Comparison of ENCODE assay signal across 1 cellular context in the genomic region with DNA sequence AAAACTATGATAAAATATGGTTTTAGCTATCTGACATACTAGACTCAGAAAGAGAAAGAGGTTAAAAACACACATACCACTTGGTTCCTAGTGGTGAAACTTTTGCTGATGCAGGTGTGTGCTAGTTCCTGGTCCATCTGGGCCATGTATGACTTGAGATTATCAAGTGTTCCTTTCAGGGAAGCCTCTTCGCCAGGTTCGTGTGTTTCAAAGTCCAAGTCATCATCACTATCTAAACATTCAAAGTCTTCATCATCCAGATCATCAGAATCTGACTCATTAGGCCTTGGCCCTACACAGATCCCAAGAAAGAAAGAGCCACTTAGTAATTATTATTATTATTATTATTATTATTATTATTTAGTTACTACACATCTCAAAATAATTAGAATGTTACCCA.
TF ChIP-seq lines count a peak whose summit lies in the region.

No MANE protein-coding gene starts in this region.

TF ChIP-seq in GM12878, 131 proteins besides CTCF, POLR2A, EP300 and RAD21:
- TF ChIP-seq ATF7 (IDR thresholded peaks at IDR 0.05; ENCODE audit: low read depth) (no peak), EZH2 (IDR thresholded peaks at IDR 0.05; ENCODE audit: borderline replicate concordance, control insufficient read depth, low read depth, low read length) (no peak), JUNB (IDR thresholded peaks at IDR 0.05) (no peak), RB1 (IDR thresholded peaks at IDR 0.05; ENCODE audit: borderline replicate concordance) (no peak), SIX5 (IDR thresholded peaks at IDR 0.05; ENCODE audit: low read depth, low read length, severe bottlenecking) (no peak), POU2F2 (IDR thresholded peaks at IDR 0.05; ENCODE audit: borderline replicate concordance, low read depth, low read length) (no peak), SP1 (IDR thresholded peaks at IDR 0.05; ENCODE audit: low read depth, low read length) (no peak), RELA (IDR thresholded peaks at IDR 0.05; ENCODE audit: borderline replicate concordance, partially characterized antibody) (no peak), IKZF2 (IDR thresholded peaks at IDR 0.05) (no peak), ZBED1 (IDR thresholded peaks at IDR 0.05; ENCODE audit: borderline replicate concordance) (no peak)
- TF ChIP-seq, protein P1, sequence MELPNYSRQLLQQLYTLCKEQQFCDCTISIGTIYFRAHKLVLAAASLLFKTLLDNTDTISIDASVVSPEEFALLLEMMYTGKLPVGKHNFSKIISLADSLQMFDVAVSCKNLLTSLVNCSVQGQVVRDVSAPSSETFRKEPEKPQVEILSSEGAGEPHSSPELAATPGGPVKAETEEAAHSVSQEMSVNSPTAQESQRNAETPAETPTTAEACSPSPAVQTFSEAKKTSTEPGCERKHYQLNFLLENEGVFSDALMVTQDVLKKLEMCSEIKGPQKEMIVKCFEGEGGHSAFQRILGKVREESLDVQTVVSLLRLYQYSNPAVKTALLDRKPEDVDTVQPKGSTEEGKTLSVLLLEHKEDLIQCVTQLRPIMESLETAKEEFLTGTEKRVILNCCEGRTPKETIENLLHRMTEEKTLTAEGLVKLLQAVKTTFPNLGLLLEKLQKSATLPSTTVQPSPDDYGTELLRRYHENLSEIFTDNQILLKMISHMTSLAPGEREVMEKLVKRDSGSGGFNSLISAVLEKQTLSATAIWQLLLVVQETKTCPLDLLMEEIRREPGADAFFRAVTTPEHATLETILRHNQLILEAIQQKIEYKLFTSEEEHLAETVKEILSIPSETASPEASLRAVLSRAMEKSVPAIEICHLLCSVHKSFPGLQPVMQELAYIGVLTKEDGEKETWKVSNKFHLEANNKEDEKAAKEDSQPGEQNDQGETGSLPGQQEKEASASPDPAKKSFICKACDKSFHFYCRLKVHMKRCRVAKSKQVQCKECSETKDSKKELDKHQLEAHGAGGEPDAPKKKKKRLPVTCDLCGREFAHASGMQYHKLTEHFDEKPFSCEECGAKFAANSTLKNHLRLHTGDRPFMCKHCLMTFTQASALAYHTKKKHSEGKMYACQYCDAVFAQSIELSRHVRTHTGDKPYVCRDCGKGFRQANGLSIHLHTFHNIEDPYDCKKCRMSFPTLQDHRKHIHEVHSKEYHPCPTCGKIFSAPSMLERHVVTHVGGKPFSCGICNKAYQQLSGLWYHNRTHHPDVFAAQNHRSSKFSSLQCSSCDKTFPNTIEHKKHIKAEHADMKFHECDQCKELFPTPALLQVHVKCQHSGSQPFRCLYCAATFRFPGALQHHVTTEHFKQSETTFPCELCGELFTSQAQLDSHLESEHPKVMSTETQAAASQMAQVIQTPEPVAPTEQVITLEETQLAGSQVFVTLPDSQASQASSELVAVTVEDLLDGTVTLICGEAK (IDR thresholded peaks at IDR 0.05; ENCODE audit: borderline replicate concordance) = no peak
- TF ChIP-seq, protein P2, sequence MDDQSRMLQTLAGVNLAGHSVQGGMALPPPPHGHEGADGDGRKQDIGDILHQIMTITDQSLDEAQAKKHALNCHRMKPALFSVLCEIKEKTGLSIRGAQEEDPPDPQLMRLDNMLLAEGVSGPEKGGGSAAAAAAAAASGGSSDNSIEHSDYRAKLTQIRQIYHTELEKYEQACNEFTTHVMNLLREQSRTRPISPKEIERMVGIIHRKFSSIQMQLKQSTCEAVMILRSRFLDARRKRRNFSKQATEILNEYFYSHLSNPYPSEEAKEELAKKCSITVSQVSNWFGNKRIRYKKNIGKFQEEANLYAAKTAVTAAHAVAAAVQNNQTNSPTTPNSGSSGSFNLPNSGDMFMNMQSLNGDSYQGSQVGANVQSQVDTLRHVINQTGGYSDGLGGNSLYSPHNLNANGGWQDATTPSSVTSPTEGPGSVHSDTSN (IDR thresholded peaks at IDR 0.05; ENCODE audit: insufficient replicate concordance, low read depth, low read length) = no peak
- TF ChIP-seq, protein P3, sequence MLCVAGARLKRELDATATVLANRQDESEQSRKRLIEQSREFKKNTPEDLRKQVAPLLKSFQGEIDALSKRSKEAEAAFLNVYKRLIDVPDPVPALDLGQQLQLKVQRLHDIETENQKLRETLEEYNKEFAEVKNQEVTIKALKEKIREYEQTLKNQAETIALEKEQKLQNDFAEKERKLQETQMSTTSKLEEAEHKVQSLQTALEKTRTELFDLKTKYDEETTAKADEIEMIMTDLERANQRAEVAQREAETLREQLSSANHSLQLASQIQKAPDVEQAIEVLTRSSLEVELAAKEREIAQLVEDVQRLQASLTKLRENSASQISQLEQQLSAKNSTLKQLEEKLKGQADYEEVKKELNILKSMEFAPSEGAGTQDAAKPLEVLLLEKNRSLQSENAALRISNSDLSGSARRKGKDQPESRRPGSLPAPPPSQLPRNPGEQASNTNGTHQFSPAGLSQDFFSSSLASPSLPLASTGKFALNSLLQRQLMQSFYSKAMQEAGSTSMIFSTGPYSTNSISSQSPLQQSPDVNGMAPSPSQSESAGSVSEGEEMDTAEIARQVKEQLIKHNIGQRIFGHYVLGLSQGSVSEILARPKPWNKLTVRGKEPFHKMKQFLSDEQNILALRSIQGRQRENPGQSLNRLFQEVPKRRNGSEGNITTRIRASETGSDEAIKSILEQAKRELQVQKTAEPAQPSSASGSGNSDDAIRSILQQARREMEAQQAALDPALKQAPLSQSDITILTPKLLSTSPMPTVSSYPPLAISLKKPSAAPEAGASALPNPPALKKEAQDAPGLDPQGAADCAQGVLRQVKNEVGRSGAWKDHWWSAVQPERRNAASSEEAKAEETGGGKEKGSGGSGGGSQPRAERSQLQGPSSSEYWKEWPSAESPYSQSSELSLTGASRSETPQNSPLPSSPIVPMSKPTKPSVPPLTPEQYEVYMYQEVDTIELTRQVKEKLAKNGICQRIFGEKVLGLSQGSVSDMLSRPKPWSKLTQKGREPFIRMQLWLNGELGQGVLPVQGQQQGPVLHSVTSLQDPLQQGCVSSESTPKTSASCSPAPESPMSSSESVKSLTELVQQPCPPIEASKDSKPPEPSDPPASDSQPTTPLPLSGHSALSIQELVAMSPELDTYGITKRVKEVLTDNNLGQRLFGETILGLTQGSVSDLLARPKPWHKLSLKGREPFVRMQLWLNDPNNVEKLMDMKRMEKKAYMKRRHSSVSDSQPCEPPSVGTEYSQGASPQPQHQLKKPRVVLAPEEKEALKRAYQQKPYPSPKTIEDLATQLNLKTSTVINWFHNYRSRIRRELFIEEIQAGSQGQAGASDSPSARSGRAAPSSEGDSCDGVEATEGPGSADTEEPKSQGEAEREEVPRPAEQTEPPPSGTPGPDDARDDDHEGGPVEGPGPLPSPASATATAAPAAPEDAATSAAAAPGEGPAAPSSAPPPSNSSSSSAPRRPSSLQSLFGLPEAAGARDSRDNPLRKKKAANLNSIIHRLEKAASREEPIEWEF (IDR thresholded peaks at IDR 0.05; ENCODE audit: insufficient replicate concordance, low read depth, low read length) = no peak
- TF ChIP-seq, protein P4, sequence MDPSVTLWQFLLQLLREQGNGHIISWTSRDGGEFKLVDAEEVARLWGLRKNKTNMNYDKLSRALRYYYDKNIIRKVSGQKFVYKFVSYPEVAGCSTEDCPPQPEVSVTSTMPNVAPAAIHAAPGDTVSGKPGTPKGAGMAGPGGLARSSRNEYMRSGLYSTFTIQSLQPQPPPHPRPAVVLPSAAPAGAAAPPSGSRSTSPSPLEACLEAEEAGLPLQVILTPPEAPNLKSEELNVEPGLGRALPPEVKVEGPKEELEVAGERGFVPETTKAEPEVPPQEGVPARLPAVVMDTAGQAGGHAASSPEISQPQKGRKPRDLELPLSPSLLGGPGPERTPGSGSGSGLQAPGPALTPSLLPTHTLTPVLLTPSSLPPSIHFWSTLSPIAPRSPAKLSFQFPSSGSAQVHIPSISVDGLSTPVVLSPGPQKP (IDR thresholded peaks at IDR 0.05; ENCODE audit: low read depth, low read length) = no peak
